Comparison of ENCODE assay signal across 11 cellular contexts in genomic region chr9:281753-282645, GRCh38.
A peak's percentile ranks its signal among the peaks of the same experiment; 100 is the strongest.
DNase-seq lines count a peak whose midpoint lies in the region; ATAC-seq, FAIRE-seq and TF ChIP-seq lines count a peak whose summit lies in the region.
"Had no signal": no experiment of that assay in that cellular context is flagged by ENCODE, and none has a peak within 500 bp of the region (broad histone marks: within the 10 kb centered on the region; RNA-seq: fewer than 3 reads in every experiment).

No MANE protein-coding gene starts in this region.

- DNase-seq in activated T-cell treated with anti-CD3 and anti-CD28 coated beads, Interleukin-2, amount 50 U/mL, for 4 hours: no peak
- DNase-seq in NCI-H1436 treated with DMSO at 0.1 percent for 48 hours (lab: John Stamatoyannopoulos, UW): no peak
- DNase-seq in HuH-7.5 (ENCODE audit: low spot score): no peak
- DNase-seq in RCC 7860 (ENCODE audit: low spot score): no peak
- DNase-seq: DMS53, NCI-H1048, NCI-H526 treated with DMSO at 0.1 percent for 48 hours had no signal

- no peak overlapping the region for H3K4me3 ChIP-seq in neutrophil (ENCODE audit: low read depth in 1 of 2, low read length in 1 of 2)

- H3K36me3 ChIP-seq in neutrophil: peaks cover 83% of the 10 kb centered on the region

- peaks cover 34 to 52% of the 10 kb centered on the region in 2 experiments for H3K4me1 ChIP-seq in neutrophil (ENCODE audit: control insufficient read depth in 1 of 2, insufficient read depth in 1 of 2, low read depth in 1 of 2, low read length in 1 of 2)

- H3K9me3 ChIP-seq in neutrophil: no peaks in the 10 kb centered on the region

- H3K36me3 Mint-ChIP-seq in activated T-cell treated with anti-CD3 and anti-CD28 coated beads, Interleukin-2, amount 50 U/mL, for 4 hours (ENCODE audit: insufficient read depth): peaks cover 45% of the 10 kb centered on the region

- no peaks in the 10 kb centered on the region for H3K27me3 Mint-ChIP-seq in activated T-cell treated with anti-CD3 and anti-CD28 coated beads, Interleukin-2, amount 50 U/mL, for 4 hours (ENCODE audit: low read depth)

- H3K27me3 ChIP-seq in neutrophil: no peaks in the 10 kb centered on the region

- H3K27ac ChIP-seq in neutrophil: peak overlapping the region; percentile 99

- no peak for TF ChIP-seq CTCF in neutrophil (IDR thresholded peaks at IDR 0.05)

- no peak for FAIRE-seq in RCC 7860 (lab: Jason Lieb, UNC)

- H3K4me3 Mint-ChIP-seq in activated T-cell treated with anti-CD3 and anti-CD28 coated beads, Interleukin-2, amount 50 U/mL, for 4 hours: peak overlapping the region; percentile 72

- peak; percentile 41 for ATAC-seq in GM18498 (IDR thresholded peaks at IDR 0.05; ENCODE audit: unreplicated experiment)
- ATAC-seq in HG02759 (IDR thresholded peaks at IDR 0.05; ENCODE audit: unreplicated experiment): peak; percentile 47
- peak; percentile 59 to 65 for ATAC-seq in activated T-cell treated with anti-CD3 and anti-CD28 coated beads, Interleukin-2, amount 50 U/mL, for 4 hours
- ATAC-seq: HCT116 had no signal

- peaks cover 51% of the 10 kb centered on the region for H3K4me1 Mint-ChIP-seq in activated T-cell treated with anti-CD3 and anti-CD28 coated beads, Interleukin-2, amount 50 U/mL, for 4 hours (ENCODE audit: low read depth)

- no peaks in the 10 kb centered on the region for H3K9me3 Mint-ChIP-seq in activated T-cell treated with anti-CD3 and anti-CD28 coated beads, Interleukin-2, amount 50 U/mL, for 4 hours
